Comparison of ENCODE assay signal across 1 cellular context in the genomic region with DNA sequence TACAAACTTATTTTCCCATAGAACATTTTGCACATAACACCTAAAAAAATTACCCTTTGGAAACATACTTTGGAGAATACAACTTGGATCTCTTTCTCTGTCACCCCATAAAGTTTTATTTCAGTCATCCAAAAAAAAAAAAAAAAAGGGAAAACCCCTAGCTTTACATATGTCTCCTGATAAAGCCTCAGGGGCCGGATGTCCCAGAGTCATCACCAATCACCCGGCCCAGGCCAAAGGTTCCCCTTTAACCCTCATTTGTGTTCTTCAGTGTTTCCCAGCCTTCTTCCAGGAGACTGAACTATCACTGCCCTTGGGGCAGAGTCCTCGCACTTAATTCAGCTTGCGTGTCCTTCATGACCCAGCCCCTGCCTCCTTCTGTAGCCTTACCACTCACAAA.
TF ChIP-seq lines count a peak whose summit lies in the region.

No MANE protein-coding gene starts in this region.

TF ChIP-seq in GM12878, 131 proteins besides CTCF, POLR2A, EP300 and RAD21:
- TF ChIP-seq POU2F2 (IDR thresholded peaks at IDR 0.05; ENCODE audit: borderline replicate concordance, low read depth, low read length) (0 out of 3 replicates have a peak, but pooled peaks have one; percentile 41), POLR2AphosphoS2 (IDR thresholded peaks at IDR 0.05; ENCODE audit: low read depth, low read length) (no peak), ATF7 (IDR thresholded peaks at IDR 0.05; ENCODE audit: low read depth) (0 out of 2 replicates have a peak, but pooled peaks have one; percentile 23), IKZF1 (conservative IDR thresholded peaks at IDR 0.05) (peak; percentile 14; the same call in 1 of the 2 replicates), IKZF2 (IDR thresholded peaks at IDR 0.05) (peak in 1 of 2 experiments; percentile 24; a peak in 1 of 4 replicates), TCF3 (IDR thresholded peaks at IDR 0.05; ENCODE audit: borderline replicate concordance, insufficient read depth, low read depth, low read length) (no peak), SIX5 (IDR thresholded peaks at IDR 0.05; ENCODE audit: low read depth, low read length, severe bottlenecking) (no peak), YBX1 (IDR thresholded peaks at IDR 0.05) (no peak), NR2F1 (conservative IDR thresholded peaks at IDR 0.05) (peak; percentile 57; the same call in 1 of the 2 replicates), JUNB (IDR thresholded peaks at IDR 0.05) (no peak), NFIC (IDR thresholded peaks at IDR 0.05; ENCODE audit: low read depth, low read length) (peak; percentile 45; the same call in 1 of the 2 replicates), MEF2B (IDR thresholded peaks at IDR 0.05; ENCODE audit: partially characterized antibody, poor library complexity, severe bottlenecking) (peak; percentile 39), NBN (IDR thresholded peaks at IDR 0.05) (0 out of 2 replicates have a peak, but pooled peaks have one; percentile 32), ZNF384 (IDR thresholded peaks at IDR 0.05; ENCODE audit: borderline replicate concordance, low read depth, low read length) (peak; percentile 99)
- TF ChIP-seq, protein P1, sequence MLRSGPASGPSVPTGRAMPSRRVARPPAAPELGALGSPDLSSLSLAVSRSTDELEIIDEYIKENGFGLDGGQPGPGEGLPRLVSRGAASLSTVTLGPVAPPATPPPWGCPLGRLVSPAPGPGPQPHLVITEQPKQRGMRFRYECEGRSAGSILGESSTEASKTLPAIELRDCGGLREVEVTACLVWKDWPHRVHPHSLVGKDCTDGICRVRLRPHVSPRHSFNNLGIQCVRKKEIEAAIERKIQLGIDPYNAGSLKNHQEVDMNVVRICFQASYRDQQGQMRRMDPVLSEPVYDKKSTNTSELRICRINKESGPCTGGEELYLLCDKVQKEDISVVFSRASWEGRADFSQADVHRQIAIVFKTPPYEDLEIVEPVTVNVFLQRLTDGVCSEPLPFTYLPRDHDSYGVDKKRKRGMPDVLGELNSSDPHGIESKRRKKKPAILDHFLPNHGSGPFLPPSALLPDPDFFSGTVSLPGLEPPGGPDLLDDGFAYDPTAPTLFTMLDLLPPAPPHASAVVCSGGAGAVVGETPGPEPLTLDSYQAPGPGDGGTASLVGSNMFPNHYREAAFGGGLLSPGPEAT (IDR thresholded peaks at IDR 0.05; ENCODE audit: low read depth), result peak; percentile 65; the same call in 1 of the 2 replicates
- TF ChIP-seq, protein P2, sequence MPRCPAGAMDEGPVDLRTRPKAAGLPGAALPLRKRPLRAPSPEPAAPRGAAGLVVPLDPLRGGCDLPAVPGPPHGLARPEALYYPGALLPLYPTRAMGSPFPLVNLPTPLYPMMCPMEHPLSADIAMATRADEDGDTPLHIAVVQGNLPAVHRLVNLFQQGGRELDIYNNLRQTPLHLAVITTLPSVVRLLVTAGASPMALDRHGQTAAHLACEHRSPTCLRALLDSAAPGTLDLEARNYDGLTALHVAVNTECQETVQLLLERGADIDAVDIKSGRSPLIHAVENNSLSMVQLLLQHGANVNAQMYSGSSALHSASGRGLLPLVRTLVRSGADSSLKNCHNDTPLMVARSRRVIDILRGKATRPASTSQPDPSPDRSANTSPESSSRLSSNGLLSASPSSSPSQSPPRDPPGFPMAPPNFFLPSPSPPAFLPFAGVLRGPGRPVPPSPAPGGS (IDR thresholded peaks at IDR 0.05; ENCODE audit: borderline replicate concordance, insufficient read depth, low read depth, low read length, poor library complexity, severe bottlenecking), result peak; percentile 75
- TF ChIP-seq, protein P3, sequence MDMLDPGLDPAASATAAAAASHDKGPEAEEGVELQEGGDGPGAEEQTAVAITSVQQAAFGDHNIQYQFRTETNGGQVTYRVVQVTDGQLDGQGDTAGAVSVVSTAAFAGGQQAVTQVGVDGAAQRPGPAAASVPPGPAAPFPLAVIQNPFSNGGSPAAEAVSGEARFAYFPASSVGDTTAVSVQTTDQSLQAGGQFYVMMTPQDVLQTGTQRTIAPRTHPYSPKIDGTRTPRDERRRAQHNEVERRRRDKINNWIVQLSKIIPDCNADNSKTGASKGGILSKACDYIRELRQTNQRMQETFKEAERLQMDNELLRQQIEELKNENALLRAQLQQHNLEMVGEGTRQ (IDR thresholded peaks at IDR 0.05; ENCODE audit: borderline replicate concordance, low read depth, low read length), result no peak
- TF ChIP-seq, protein P4, sequence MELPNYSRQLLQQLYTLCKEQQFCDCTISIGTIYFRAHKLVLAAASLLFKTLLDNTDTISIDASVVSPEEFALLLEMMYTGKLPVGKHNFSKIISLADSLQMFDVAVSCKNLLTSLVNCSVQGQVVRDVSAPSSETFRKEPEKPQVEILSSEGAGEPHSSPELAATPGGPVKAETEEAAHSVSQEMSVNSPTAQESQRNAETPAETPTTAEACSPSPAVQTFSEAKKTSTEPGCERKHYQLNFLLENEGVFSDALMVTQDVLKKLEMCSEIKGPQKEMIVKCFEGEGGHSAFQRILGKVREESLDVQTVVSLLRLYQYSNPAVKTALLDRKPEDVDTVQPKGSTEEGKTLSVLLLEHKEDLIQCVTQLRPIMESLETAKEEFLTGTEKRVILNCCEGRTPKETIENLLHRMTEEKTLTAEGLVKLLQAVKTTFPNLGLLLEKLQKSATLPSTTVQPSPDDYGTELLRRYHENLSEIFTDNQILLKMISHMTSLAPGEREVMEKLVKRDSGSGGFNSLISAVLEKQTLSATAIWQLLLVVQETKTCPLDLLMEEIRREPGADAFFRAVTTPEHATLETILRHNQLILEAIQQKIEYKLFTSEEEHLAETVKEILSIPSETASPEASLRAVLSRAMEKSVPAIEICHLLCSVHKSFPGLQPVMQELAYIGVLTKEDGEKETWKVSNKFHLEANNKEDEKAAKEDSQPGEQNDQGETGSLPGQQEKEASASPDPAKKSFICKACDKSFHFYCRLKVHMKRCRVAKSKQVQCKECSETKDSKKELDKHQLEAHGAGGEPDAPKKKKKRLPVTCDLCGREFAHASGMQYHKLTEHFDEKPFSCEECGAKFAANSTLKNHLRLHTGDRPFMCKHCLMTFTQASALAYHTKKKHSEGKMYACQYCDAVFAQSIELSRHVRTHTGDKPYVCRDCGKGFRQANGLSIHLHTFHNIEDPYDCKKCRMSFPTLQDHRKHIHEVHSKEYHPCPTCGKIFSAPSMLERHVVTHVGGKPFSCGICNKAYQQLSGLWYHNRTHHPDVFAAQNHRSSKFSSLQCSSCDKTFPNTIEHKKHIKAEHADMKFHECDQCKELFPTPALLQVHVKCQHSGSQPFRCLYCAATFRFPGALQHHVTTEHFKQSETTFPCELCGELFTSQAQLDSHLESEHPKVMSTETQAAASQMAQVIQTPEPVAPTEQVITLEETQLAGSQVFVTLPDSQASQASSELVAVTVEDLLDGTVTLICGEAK (IDR thresholded peaks at IDR 0.05; ENCODE audit: borderline replicate concordance), result peak; percentile 98
- TF ChIP-seq, protein P5, sequence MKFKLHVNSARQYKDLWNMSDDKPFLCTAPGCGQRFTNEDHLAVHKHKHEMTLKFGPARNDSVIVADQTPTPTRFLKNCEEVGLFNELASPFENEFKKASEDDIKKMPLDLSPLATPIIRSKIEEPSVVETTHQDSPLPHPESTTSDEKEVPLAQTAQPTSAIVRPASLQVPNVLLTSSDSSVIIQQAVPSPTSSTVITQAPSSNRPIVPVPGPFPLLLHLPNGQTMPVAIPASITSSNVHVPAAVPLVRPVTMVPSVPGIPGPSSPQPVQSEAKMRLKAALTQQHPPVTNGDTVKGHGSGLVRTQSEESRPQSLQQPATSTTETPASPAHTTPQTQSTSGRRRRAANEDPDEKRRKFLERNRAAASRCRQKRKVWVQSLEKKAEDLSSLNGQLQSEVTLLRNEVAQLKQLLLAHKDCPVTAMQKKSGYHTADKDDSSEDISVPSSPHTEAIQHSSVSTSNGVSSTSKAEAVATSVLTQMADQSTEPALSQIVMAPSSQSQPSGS (IDR thresholded peaks at IDR 0.05; ENCODE audit: low read length), result 0 out of 2 replicates have a peak, but pooled peaks have one; percentile 48
- TF ChIP-seq, protein P6, sequence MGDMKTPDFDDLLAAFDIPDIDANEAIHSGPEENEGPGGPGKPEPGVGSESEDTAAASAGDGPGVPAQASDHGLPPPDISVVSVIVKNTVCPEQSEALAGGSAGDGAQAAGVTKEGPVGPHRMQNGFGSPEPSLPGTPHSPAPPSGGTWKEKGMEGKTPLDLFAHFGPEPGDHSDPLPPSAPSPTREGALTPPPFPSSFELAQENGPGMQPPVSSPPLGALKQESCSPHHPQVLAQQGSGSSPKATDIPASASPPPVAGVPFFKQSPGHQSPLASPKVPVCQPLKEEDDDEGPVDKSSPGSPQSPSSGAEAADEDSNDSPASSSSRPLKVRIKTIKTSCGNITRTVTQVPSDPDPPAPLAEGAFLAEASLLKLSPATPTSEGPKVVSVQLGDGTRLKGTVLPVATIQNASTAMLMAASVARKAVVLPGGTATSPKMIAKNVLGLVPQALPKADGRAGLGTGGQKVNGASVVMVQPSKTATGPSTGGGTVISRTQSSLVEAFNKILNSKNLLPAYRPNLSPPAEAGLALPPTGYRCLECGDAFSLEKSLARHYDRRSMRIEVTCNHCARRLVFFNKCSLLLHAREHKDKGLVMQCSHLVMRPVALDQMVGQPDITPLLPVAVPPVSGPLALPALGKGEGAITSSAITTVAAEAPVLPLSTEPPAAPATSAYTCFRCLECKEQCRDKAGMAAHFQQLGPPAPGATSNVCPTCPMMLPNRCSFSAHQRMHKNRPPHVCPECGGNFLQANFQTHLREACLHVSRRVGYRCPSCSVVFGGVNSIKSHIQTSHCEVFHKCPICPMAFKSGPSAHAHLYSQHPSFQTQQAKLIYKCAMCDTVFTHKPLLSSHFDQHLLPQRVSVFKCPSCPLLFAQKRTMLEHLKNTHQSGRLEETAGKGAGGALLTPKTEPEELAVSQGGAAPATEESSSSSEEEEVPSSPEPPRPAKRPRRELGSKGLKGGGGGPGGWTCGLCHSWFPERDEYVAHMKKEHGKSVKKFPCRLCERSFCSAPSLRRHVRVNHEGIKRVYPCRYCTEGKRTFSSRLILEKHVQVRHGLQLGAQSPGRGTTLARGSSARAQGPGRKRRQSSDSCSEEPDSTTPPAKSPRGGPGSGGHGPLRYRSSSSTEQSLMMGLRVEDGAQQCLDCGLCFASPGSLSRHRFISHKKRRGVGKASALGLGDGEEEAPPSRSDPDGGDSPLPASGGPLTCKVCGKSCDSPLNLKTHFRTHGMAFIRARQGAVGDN (IDR thresholded peaks at IDR 0.05), result 0 out of 2 replicates have a peak, but pooled peaks have one; percentile 42
